ENCODE assay signal across 8 cellular contexts in the genomic region with DNA sequence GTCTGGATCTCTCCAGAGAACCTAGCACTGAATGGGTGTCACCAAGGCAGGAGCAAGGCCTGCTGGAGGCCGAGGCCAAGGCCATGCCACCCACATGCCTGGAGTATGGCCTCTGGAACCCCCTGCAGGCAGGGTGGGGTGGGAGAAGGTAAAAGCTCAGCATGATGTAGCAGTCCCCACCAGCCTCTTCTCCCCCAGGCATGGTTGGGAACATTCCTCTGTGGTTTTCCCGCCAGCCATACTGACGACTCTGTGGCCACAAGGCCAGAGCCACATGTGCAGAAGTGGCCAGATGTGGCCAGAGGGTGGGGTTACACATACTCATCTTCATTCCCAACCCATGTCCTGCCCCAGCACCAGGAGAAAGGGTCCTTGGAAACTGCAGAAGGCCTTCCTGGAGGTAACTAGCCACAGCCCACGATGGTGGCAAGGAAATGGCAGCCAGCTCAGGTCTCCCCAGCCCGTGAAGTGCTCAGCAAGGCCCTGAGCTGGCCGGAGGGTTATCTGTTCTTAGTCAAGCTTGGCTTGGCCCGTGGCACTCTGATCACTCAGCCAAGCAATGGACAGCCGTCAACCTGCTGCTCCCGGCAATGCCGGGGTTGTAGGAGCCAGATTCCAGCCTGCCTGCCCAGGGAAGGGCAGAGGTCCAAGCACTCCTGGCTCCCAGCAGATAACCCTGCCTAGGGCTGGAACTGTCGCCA. TPM values are rescaled to one million over a fixed set of nuclear protein-coding genes. Genes with fewer than 3 reads are reported as not detected.
DNase-seq lines count a peak whose midpoint lies in the region; ATAC-seq and TF ChIP-seq lines count a peak whose summit lies in the region.

No MANE protein-coding gene starts in this region.

- H3K4me3 ChIP-seq in cardiac muscle cell (no peak overlapping the region), skeletal muscle tissue (ENCODE audit: low read length in 3 of 3) (peak overlapping the region in 2 of 3 donors; percentile 34 to 58)

- peak overlapping the region; percentile 97 for H3K27ac ChIP-seq in cardiac muscle cell
- H3K27ac ChIP-seq in skeletal muscle tissue (ENCODE audit: low read depth, low read length), result peak overlapping the region; percentile 93

- no peaks in the 10 kb centered on the region for H3K27me3 ChIP-seq in cardiac muscle cell
- H3K27me3 ChIP-seq in skeletal muscle tissue (ENCODE audit: control insufficient read depth in 3 of 3, insufficient read depth in 3 of 3, low read length in 3 of 3), result no peaks in the 10 kb centered on the region

- H3K36me3 ChIP-seq in cardiac muscle cell, result peaks cover 5% of the 10 kb centered on the region
- peaks cover 14% of the 10 kb centered on the region in 3 donors for H3K36me3 ChIP-seq in skeletal muscle tissue (ENCODE audit: control insufficient read depth in 3 of 3, insufficient read depth in 3 of 3, low read length in 3 of 3)

- TF ChIP-seq CTCF in WTC11 (IDR thresholded peaks at IDR 0.05) (no peak), cardiac muscle cell (IDR thresholded peaks at IDR 0.05; ENCODE audit: low read depth, low read length) (no peak)

- no peaks in the 10 kb centered on the region for H3K9me3 Mint-ChIP-seq in WTC11
- no peaks in the 10 kb centered on the region for H3K9me3 Mint-ChIP-seq in activated CD8-positive, alpha-beta memory T cell treated with anti-CD3 and anti-CD28 coated beads, Interleukin-2, amount 10 ng/mL, durations not matched to agents 7 days and 5 days (ENCODE audit: low read depth)

- POLR2A ChIA-PET in WTC11 (lab: Charles Lee), result no interaction called here

- peaks cover 38% of the 10 kb centered on the region for H3K4me1 ChIP-seq in cardiac muscle cell (ENCODE audit: low read depth)
- peaks cover 59 to 71% (median 62%) of the 10 kb centered on the region in 3 donors for H3K4me1 ChIP-seq in skeletal muscle tissue (ENCODE audit: control insufficient read depth in 3 of 3, insufficient read depth in 3 of 3, low read length in 3 of 3)

- H3K9ac ChIP-seq in skeletal muscle tissue (ENCODE audit: low read depth in 1 of 3, low read length in 3 of 3), result peak overlapping the region; percentile 33 to 71 (median 34)

- no peak for ATAC-seq in WTC11
- no peak for ATAC-seq in activated CD8-positive, alpha-beta memory T cell treated with anti-CD3 and anti-CD28 coated beads, Interleukin-2, amount 10 ng/mL, durations not matched to agents 7 days and 5 days

- H3K4me3 Mint-ChIP-seq in WTC11, result no peak overlapping the region
- H3K4me3 Mint-ChIP-seq in activated CD8-positive, alpha-beta memory T cell treated with anti-CD3 and anti-CD28 coated beads, Interleukin-2, amount 10 ng/mL, durations not matched to agents 7 days and 5 days, result no peak overlapping the region

- H3K27me3 Mint-ChIP-seq in WTC11 (ENCODE audit: low read depth), result no peaks in the 10 kb centered on the region
- H3K27me3 Mint-ChIP-seq in activated CD8-positive, alpha-beta memory T cell treated with anti-CD3 and anti-CD28 coated beads, Interleukin-2, amount 10 ng/mL, durations not matched to agents 7 days and 5 days, result no peaks in the 10 kb centered on the region

- H3K9me3 ChIP-seq in cardiac muscle cell (ENCODE audit: low read depth) (no peaks in the 10 kb centered on the region), skeletal muscle tissue (ENCODE audit: control insufficient read depth in 3 of 3, low read length in 3 of 3) (no peaks in the 10 kb centered on the region)

- peak overlapping the region; percentile 63 for H3K27ac Mint-ChIP-seq in WTC11
- H3K27ac Mint-ChIP-seq in activated CD8-positive, alpha-beta memory T cell treated with anti-CD3 and anti-CD28 coated beads, Interleukin-2, amount 10 ng/mL, durations not matched to agents 7 days and 5 days, result no peak overlapping the region

- H3K4me1 Mint-ChIP-seq in WTC11, result peaks cover 39% of the 10 kb centered on the region
- peaks cover 19% of the 10 kb centered on the region for H3K4me1 Mint-ChIP-seq in activated CD8-positive, alpha-beta memory T cell treated with anti-CD3 and anti-CD28 coated beads, Interleukin-2, amount 10 ng/mL, durations not matched to agents 7 days and 5 days

- CTCF ChIA-PET in WTC11 (lab: Charles Lee), result interaction anchor here (1.2 to 10.3 kb wide), 5 partner anchors 10 to 257 kb away, joined by 6 to 116 read pairs (median 10); partner anchors contain the start of gene HDAC5
- CTCF ChIA-PET in activated CD8-positive, alpha-beta memory T cell treated with anti-CD3 and anti-CD28 coated beads, Interleukin-2, amount 10 ng/mL, durations not matched to agents 7 days and 5 days (lab: Charles Lee), result no interaction called here

- no peaks in the 10 kb centered on the region; the same call in 1 of the 2 replicates for H3K36me3 Mint-ChIP-seq in WTC11
- H3K36me3 Mint-ChIP-seq in activated CD8-positive, alpha-beta memory T cell treated with anti-CD3 and anti-CD28 coated beads, Interleukin-2, amount 10 ng/mL, durations not matched to agents 7 days and 5 days, result no peaks in the 10 kb centered on the region

- peak; percentile 52 for DNase-seq in GM04503 (ENCODE audit: low read depth)
- no peak for DNase-seq in WTC11 (ENCODE audit: low spot score)
- DNase-seq in cardiac muscle cell (ENCODE audit: low read depth in 1 of 2, low spot score in 1 of 2), result peak in 1 of 2 donors; percentile 54
- DNase-seq in amniotic stem cell (lab: John Stamatoyannopoulos, UW), result no peak
- no peak for DNase-seq in NCI-H2107 (lab: John Stamatoyannopoulos, UW)
- no peak for DNase-seq in hippocampal formation (lab: John Stamatoyannopoulos, UW)
- DNase-seq in activated CD8-positive, alpha-beta memory T cell treated with anti-CD3 and anti-CD28 coated beads, Interleukin-2, amount 10 ng/mL, durations not matched to agents 7 days and 5 days, result no peak

TF ChIP-seq in WTC11, 78 proteins besides CTCF, POLR2A, EP300 and RAD21:
- TF ChIP-seq ZNF219 (CRISPR knock-in tag; IDR thresholded peaks at IDR 0.05; ENCODE audit: borderline replicate concordance) (0 out of 2 replicates have a peak, but pooled peaks have one; percentile 35), FOXP1 (CRISPR knock-in tag; IDR thresholded peaks at IDR 0.05; ENCODE audit: borderline replicate concordance) (0 out of 2 replicates have a peak, but pooled peaks have one; percentile 18), ATF1 (CRISPR knock-in tag; IDR thresholded peaks at IDR 0.05) (no peak), E2F5 (CRISPR knock-in tag; IDR thresholded peaks at IDR 0.05) (no peak)

RNA-seq across cellular contexts. Expression of gene HDAC5, which starts 26.2 kb away (rescaled TPM):
- total RNA-seq in WTC11 (2021) (54.0 to 61.6 TPM (median 59.0 TPM) in 3 replicates), cardiac muscle cell (164 and 300 TPM in 2 replicates), skeletal muscle tissue (44.4 TPM)
- 94.1 and 209 TPM in 2 replicates for polyA plus RNA-seq in cardiac muscle cell
- 10 to 100 TPM; 25.5 to 32.5 TPM for total RNA-seq in activated CD8-positive, alpha-beta memory T cell treated with anti-CD3 and anti-CD28 coated beads, Interleukin-2, amount 10 ng/mL, durations not matched to agents 7 days and 5 days

RNA-seq across cellular contexts. Expression of gene G6PC3, which starts 26.7 kb away (rescaled TPM):
- total RNA-seq in WTC11 (2021) (121 to 122 TPM (median 121 TPM) in 3 replicates), cardiac muscle cell (93.1 and 95.3 TPM in 2 replicates), skeletal muscle tissue (13.0 TPM)
- 162 and 234 TPM in 2 replicates for polyA plus RNA-seq in cardiac muscle cell
- 10 to 100 TPM; 21.7 to 25.6 TPM for total RNA-seq in activated CD8-positive, alpha-beta memory T cell treated with anti-CD3 and anti-CD28 coated beads, Interleukin-2, amount 10 ng/mL, durations not matched to agents 7 days and 5 days

RNA-seq across cellular contexts. Expression of gene LSM12, which starts 30.8 kb away (rescaled TPM):
- total RNA-seq in WTC11 (2021) (96.8 to 102 TPM (median 98.0 TPM) in 3 replicates), cardiac muscle cell (31.0 and 45.3 TPM in 2 replicates), skeletal muscle tissue (13.6 TPM)
- polyA plus RNA-seq in cardiac muscle cell, result 46.5 and 60.7 TPM in 2 replicates
- total RNA-seq in activated CD8-positive, alpha-beta memory T cell treated with anti-CD3 and anti-CD28 coated beads, Interleukin-2, amount 10 ng/mL, durations not matched to agents 7 days and 5 days, result 10 to 100 TPM; 68.3 to 76.8 TPM

RNA-seq across cellular contexts. Expression of gene HROB, which starts 44.5 kb away (rescaled TPM):
- total RNA-seq in WTC11 (2021), result 22.4 to 23.9 TPM (median 23.7 TPM) in 3 replicates
- 3.6 and 9.6 TPM in 2 replicates for total RNA-seq in cardiac muscle cell
- 7.8 and 15.6 TPM in 2 replicates for polyA plus RNA-seq in cardiac muscle cell
- total RNA-seq in skeletal muscle tissue, result 1.0 TPM
- 10 to 100 TPM; 19.8 to 23.1 TPM for total RNA-seq in activated CD8-positive, alpha-beta memory T cell treated with anti-CD3 and anti-CD28 coated beads, Interleukin-2, amount 10 ng/mL, durations not matched to agents 7 days and 5 days
